ENCODE assay signal across 1 cellular context in the genomic region with DNA sequence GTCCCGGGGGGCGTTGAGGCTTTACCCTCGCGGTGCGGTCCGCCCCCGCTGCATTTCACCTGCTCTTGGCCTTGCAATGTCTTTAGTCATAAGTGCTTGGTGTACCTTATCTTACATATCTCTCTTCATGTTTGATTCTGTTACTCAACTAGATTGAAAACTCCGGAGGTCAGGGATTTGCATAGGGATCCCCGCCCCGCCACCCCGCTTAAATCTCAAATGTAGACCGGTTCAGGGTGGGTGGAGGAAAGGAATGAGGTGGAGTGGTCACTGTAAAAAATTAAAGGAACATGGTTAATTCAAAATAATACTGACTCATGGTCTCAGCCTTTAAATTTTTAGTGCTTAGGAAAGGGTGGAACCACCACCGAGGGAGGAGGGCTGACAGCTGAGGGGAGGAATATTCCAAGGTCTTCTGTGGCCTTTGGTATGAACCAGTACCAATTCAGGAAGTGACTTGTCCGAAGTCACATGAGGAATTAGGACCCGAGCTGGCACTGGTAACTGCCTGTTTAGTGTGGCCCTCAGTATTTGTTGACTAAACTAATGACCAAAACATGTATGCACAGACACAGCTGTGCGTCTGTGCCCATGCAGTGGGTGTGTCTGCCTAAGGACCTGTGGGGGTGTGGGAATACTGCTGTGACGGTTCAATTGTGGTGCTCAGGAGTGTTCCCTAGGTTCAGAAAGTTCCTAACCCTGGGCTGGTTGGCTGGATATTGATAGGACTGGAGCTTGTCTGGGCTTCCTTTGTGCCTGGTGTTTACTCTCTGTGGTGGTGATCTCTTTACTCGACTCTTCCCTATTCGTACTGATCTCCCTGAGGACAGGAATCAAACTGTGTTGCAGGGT.
TF ChIP-seq lines count a peak whose summit lies in the region.

No MANE protein-coding gene starts in this region.

TF ChIP-seq in K562, 482 proteins besides CTCF, POLR2A, EP300 and RAD21 (continued from another document and continues in another):
- TF ChIP-seq, protein P1, sequence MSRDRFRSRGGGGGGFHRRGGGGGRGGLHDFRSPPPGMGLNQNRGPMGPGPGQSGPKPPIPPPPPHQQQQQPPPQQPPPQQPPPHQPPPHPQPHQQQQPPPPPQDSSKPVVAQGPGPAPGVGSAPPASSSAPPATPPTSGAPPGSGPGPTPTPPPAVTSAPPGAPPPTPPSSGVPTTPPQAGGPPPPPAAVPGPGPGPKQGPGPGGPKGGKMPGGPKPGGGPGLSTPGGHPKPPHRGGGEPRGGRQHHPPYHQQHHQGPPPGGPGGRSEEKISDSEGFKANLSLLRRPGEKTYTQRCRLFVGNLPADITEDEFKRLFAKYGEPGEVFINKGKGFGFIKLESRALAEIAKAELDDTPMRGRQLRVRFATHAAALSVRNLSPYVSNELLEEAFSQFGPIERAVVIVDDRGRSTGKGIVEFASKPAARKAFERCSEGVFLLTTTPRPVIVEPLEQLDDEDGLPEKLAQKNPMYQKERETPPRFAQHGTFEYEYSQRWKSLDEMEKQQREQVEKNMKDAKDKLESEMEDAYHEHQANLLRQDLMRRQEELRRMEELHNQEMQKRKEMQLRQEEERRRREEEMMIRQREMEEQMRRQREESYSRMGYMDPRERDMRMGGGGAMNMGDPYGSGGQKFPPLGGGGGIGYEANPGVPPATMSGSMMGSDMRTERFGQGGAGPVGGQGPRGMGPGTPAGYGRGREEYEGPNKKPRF (IDR thresholded peaks at IDR 0.05; ENCODE audit: low read depth, low read length): no peak
- TF ChIP-seq, protein P2, sequence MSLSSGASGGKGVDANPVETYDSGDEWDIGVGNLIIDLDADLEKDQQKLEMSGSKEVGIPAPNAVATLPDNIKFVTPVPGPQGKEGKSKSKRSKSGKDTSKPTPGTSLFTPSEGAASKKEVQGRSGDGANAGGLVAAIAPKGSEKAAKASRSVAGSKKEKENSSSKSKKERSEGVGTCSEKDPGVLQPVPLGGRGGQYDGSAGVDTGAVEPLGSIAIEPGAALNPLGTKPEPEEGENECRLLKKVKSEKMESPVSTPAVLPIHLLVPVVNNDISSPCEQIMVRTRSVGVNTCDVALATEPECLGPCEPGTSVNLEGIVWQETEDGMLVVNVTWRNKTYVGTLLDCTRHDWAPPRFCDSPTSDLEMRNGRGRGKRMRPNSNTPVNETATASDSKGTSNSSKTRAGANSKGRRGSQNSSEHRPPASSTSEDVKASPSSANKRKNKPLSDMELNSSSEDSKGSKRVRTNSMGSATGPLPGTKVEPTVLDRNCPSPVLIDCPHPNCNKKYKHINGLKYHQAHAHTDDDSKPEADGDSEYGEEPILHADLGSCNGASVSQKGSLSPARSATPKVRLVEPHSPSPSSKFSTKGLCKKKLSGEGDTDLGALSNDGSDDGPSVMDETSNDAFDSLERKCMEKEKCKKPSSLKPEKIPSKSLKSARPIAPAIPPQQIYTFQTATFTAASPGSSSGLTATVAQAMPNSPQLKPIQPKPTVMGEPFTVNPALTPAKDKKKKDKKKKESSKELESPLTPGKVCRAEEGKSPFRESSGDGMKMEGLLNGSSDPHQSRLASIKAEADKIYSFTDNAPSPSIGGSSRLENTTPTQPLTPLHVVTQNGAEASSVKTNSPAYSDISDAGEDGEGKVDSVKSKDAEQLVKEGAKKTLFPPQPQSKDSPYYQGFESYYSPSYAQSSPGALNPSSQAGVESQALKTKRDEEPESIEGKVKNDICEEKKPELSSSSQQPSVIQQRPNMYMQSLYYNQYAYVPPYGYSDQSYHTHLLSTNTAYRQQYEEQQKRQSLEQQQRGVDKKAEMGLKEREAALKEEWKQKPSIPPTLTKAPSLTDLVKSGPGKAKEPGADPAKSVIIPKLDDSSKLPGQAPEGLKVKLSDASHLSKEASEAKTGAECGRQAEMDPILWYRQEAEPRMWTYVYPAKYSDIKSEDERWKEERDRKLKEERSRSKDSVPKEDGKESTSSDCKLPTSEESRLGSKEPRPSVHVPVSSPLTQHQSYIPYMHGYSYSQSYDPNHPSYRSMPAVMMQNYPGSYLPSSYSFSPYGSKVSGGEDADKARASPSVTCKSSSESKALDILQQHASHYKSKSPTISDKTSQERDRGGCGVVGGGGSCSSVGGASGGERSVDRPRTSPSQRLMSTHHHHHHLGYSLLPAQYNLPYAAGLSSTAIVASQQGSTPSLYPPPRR (CRISPR knock-in tag; IDR thresholded peaks at IDR 0.05; ENCODE audit: borderline replicate concordance): no peak
- TF ChIP-seq SMAD3 (CRISPR knock-in tag; conservative IDR thresholded peaks at IDR 0.05): no peak
- TF ChIP-seq CREM (IDR thresholded peaks at IDR 0.05; ENCODE audit: low read depth): peak; percentile 21; the same call in 1 of the 2 replicates
- TF ChIP-seq, protein P3, sequence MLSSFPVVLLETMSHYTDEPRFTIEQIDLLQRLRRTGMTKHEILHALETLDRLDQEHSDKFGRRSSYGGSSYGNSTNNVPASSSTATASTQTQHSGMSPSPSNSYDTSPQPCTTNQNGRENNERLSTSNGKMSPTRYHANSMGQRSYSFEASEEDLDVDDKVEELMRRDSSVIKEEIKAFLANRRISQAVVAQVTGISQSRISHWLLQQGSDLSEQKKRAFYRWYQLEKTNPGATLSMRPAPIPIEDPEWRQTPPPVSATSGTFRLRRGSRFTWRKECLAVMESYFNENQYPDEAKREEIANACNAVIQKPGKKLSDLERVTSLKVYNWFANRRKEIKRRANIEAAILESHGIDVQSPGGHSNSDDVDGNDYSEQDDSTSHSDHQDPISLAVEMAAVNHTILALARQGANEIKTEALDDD (IDR thresholded peaks at IDR 0.05): peak; percentile 57; the same call in 1 of the 2 replicates
- peak; percentile 85 for TF ChIP-seq ZNF263 (CRISPR knock-in tag; IDR thresholded peaks at IDR 0.05; ENCODE audit: borderline replicate concordance)
- TF ChIP-seq ATF7 (IDR thresholded peaks at IDR 0.05): peak; percentile 75
- peak; percentile 68 for TF ChIP-seq BHLHE40 (IDR thresholded peaks at IDR 0.05; ENCODE audit: low read length)
- TF ChIP-seq, protein P4, sequence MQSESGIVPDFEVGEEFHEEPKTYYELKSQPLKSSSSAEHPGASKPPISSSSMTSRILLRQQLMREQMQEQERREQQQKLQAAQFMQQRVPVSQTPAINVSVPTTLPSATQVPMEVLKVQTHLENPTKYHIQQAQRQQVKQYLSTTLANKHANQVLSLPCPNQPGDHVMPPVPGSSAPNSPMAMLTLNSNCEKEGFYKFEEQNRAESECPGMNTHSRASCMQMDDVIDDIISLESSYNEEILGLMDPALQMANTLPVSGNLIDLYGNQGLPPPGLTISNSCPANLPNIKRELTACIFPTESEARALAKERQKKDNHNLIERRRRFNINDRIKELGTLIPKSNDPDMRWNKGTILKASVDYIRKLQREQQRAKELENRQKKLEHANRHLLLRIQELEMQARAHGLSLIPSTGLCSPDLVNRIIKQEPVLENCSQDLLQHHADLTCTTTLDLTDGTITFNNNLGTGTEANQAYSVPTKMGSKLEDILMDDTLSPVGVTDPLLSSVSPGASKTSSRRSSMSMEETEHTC (IDR thresholded peaks at IDR 0.05): peak; percentile 75; the same call in 1 of the 2 replicates
- TF ChIP-seq, protein P5, sequence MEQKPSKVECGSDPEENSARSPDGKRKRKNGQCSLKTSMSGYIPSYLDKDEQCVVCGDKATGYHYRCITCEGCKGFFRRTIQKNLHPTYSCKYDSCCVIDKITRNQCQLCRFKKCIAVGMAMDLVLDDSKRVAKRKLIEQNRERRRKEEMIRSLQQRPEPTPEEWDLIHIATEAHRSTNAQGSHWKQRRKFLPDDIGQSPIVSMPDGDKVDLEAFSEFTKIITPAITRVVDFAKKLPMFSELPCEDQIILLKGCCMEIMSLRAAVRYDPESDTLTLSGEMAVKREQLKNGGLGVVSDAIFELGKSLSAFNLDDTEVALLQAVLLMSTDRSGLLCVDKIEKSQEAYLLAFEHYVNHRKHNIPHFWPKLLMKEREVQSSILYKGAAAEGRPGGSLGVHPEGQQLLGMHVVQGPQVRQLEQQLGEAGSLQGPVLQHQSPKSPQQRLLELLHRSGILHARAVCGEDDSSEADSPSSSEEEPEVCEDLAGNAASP (IDR thresholded peaks at IDR 0.05): no peak
- peak; percentile 73; the same call in 1 of the 2 replicates for TF ChIP-seq TCF7L2 (IDR thresholded peaks at IDR 0.05; ENCODE audit: low read depth, low read length)
- TF ChIP-seq, protein P6, sequence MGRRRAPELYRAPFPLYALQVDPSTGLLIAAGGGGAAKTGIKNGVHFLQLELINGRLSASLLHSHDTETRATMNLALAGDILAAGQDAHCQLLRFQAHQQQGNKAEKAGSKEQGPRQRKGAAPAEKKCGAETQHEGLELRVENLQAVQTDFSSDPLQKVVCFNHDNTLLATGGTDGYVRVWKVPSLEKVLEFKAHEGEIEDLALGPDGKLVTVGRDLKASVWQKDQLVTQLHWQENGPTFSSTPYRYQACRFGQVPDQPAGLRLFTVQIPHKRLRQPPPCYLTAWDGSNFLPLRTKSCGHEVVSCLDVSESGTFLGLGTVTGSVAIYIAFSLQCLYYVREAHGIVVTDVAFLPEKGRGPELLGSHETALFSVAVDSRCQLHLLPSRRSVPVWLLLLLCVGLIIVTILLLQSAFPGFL (CRISPR knock-in tag; IDR thresholded peaks at IDR 0.05): no peak
- no peak for TF ChIP-seq NFIC (IDR thresholded peaks at IDR 0.05)
- TF ChIP-seq WHSC1 (IDR thresholded peaks at IDR 0.05; ENCODE audit: low read length): no peak
- TF ChIP-seq ZSCAN29 (IDR thresholded peaks at IDR 0.05): peak; percentile 65; the same call in 1 of the 2 replicates
- TF ChIP-seq PHB2 (IDR thresholded peaks at IDR 0.05; ENCODE audit: low read depth): no peak
- TF ChIP-seq PRPF4 (IDR thresholded peaks at IDR 0.05; ENCODE audit: insufficient read depth, low read depth, low read length, poor library complexity, severe bottlenecking): no peak
- TF ChIP-seq, protein P7, sequence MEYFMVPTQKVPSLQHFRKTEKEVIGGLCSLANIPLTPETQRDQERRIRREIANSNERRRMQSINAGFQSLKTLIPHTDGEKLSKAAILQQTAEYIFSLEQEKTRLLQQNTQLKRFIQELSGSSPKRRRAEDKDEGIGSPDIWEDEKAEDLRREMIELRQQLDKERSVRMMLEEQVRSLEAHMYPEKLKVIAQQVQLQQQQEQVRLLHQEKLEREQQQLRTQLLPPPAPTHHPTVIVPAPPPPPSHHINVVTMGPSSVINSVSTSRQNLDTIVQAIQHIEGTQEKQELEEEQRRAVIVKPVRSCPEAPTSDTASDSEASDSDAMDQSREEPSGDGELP (CRISPR knock-in tag; IDR thresholded peaks at IDR 0.05; ENCODE audit: borderline replicate concordance): peak; percentile 77
- peak; percentile 65 for TF ChIP-seq RAD51 (IDR thresholded peaks at IDR 0.05; ENCODE audit: borderline replicate concordance, low read depth)
- TF ChIP-seq BDP1 (IDR thresholded peaks at IDR 0.05; ENCODE audit: insufficient read depth, insufficient read length): no peak
- TF ChIP-seq, protein P8, sequence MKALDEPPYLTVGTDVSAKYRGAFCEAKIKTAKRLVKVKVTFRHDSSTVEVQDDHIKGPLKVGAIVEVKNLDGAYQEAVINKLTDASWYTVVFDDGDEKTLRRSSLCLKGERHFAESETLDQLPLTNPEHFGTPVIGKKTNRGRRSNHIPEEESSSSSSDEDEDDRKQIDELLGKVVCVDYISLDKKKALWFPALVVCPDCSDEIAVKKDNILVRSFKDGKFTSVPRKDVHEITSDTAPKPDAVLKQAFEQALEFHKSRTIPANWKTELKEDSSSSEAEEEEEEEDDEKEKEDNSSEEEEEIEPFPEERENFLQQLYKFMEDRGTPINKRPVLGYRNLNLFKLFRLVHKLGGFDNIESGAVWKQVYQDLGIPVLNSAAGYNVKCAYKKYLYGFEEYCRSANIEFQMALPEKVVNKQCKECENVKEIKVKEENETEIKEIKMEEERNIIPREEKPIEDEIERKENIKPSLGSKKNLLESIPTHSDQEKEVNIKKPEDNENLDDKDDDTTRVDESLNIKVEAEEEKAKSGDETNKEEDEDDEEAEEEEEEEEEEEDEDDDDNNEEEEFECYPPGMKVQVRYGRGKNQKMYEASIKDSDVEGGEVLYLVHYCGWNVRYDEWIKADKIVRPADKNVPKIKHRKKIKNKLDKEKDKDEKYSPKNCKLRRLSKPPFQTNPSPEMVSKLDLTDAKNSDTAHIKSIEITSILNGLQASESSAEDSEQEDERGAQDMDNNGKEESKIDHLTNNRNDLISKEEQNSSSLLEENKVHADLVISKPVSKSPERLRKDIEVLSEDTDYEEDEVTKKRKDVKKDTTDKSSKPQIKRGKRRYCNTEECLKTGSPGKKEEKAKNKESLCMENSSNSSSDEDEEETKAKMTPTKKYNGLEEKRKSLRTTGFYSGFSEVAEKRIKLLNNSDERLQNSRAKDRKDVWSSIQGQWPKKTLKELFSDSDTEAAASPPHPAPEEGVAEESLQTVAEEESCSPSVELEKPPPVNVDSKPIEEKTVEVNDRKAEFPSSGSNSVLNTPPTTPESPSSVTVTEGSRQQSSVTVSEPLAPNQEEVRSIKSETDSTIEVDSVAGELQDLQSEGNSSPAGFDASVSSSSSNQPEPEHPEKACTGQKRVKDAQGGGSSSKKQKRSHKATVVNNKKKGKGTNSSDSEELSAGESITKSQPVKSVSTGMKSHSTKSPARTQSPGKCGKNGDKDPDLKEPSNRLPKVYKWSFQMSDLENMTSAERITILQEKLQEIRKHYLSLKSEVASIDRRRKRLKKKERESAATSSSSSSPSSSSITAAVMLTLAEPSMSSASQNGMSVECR (CRISPR knock-in tag; IDR thresholded peaks at IDR 0.05): 0 out of 2 replicates have a peak, but pooled peaks have one; percentile 15
- TF ChIP-seq KLF13 (tag; IDR thresholded peaks at IDR 0.05; ENCODE audit: borderline replicate concordance, low read depth): peak; percentile 37; the same call in 1 of the 2 replicates
- TF ChIP-seq DACH1 (IDR thresholded peaks at IDR 0.05; ENCODE audit: partially characterized antibody): peak; percentile 69
- 0 out of 2 replicates have a peak, but pooled peaks have one; percentile 16 for TF ChIP-seq GABPA (tag; conservative IDR thresholded peaks at IDR 0.05; ENCODE audit: low read depth)
- TF ChIP-seq, protein P9, sequence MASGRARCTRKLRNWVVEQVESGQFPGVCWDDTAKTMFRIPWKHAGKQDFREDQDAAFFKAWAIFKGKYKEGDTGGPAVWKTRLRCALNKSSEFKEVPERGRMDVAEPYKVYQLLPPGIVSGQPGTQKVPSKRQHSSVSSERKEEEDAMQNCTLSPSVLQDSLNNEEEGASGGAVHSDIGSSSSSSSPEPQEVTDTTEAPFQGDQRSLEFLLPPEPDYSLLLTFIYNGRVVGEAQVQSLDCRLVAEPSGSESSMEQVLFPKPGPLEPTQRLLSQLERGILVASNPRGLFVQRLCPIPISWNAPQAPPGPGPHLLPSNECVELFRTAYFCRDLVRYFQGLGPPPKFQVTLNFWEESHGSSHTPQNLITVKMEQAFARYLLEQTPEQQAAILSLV (tag; IDR thresholded peaks at IDR 0.05): no peak
- TF ChIP-seq PHF20 (IDR thresholded peaks at IDR 0.05; ENCODE audit: partially characterized antibody): no peak
